ENCODE assay signal across 22 cellular contexts in genomic region chr2:148058641-148059040, GRCh38.
"Had no signal": no experiment of that assay in that cellular context is flagged by ENCODE, and none has a peak within 500 bp of the region (broad histone marks: within the 10 kb centered on the region; RNA-seq: fewer than 3 reads in every experiment).

No MANE protein-coding gene starts in this region.

- H3K9me3 ChIP-seq: breast epithelium, left ventricle myocardium inferior, suprapubic skin, transverse colon, uterus had no signal

- H3K4me1 ChIP-seq: breast epithelium, left ventricle myocardium inferior, suprapubic skin, transverse colon, uterus had no signal

- H3K27ac ChIP-seq: breast epithelium, coronary artery, foreskin keratinocyte, left ventricle myocardium inferior, skin epidermis, suprapubic skin, transverse colon, uterus had no signal

- H3K27me3 ChIP-seq: breast epithelium, foreskin keratinocyte, suprapubic skin, transverse colon, uterus had no signal

- H3K4me3 ChIP-seq: breast epithelium, coronary artery, left ventricle myocardium inferior, skin epidermis, suprapubic skin, transverse colon, uterus had no signal

- DNase-seq: activated CD4-positive, alpha-beta memory T cell treated with anti-CD3 and anti-CD28 coated beads, Interleukin-2, amount 10 ng/mL, durations not matched to agents 7 days and 5 days; activated CD4-positive, alpha-beta T cell treated with anti-CD3 and anti-CD28 coated beads for 48 hours; activated CD4-positive, CD25-positive, alpha-beta regulatory T cell; activated CD8-positive, alpha-beta memory T cell treated with anti-CD3 and anti-CD28 coated beads, Interleukin-2, amount 10 ng/mL, durations not matched to agents 7 days and 5 days; activated naive CD4-positive, alpha-beta T cell; activated naive CD8-positive, alpha-beta T cell treated with anti-CD3 and anti-CD28 coated beads, Interleukin-2, amount 10 ng/mL, durations not matched to agents 7 days and 5 days; anterior cingulate cortex; foreskin keratinocyte; hippocampal formation; left ventricle myocardium inferior; mammary epithelial cell; midbrain; nucleus accumbens; stimulated activated CD4-positive, alpha-beta T cell treated with anti-CD3 and anti-CD28 coated beads, Interleukin-2, amount 100 ng/mL, for 48 hours; stimulated activated naive CD8-positive, alpha-beta T cell treated with anti-CD3 and anti-CD28 coated beads, Interleukin-15, amount 100 ng/mL, for 72 hours; T-cell; transverse colon; uterus had no signal

- H3K36me3 ChIP-seq: breast epithelium, suprapubic skin, uterus had no signal

- ATAC-seq: activated CD8-positive, alpha-beta memory T cell treated with anti-CD3 and anti-CD28 coated beads, Interleukin-2, amount 10 ng/mL, durations not matched to agents 7 days and 5 days; foreskin keratinocyte; stimulated activated naive CD8-positive, alpha-beta T cell treated with anti-CD3 and anti-CD28 coated beads, Interleukin-15, amount 100 ng/mL, for 72 hours; T-cell had no signal
